28 cellular contexts compared by ENCODE assay signal in the genomic region with DNA sequence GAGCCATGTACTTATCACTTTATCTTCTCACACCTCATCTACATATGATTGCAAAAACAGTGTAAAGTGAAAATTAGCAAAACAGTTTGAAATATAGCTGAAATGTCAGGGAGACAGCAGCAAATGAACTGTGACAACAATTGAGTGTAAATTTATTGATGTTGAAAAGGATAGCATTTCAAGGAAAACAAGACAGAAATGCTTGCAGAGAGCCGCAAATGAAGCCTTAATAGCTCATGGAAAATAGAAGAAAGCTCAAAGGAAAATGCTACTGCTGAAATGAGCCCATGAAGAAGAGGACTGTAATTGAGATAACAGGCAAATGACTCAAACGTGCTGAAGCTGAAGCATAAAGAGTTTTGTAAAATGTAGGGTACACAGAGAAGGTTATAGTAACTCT.
"Had no signal": no experiment of that assay in that cellular context is flagged by ENCODE, and none has a peak within 500 bp of the region (broad histone marks: within the 10 kb centered on the region; RNA-seq: fewer than 3 reads in every experiment).

No MANE protein-coding gene starts in this region.

- H3K27me3 ChIP-seq: neural progenitor cell, pancreas, right lobe of liver, sigmoid colon, stomach, thyroid gland, tibial nerve, upper lobe of left lung, vagina had no signal

- ATAC-seq: naive thymus-derived CD4-positive, alpha-beta T cell; natural killer cell; pancreas; psoas muscle; right cardiac atrium; right lobe of liver; stimulated activated effector memory CD8-positive, alpha-beta T cell treated with anti-CD3 and anti-CD28 coated beads, Interleukin-12 subunit alpha, Interleukin-12 subunit beta, amount 100 ng/mL, for 72 hours; stimulated activated naive B cell treated with anti-CD40 and anti-IgM and Interleukin-4, amounts not matched to agents 10 μg/mL and 1 μg/mL and 100 μg/mL, for 72 hours had no signal

- H3K4me2 ChIP-seq: neural progenitor cell had no signal

- H3K36me3 Mint-ChIP-seq: naive thymus-derived CD4-positive, alpha-beta T cell; natural killer cell; neural progenitor cell; stimulated activated effector memory CD8-positive, alpha-beta T cell treated with anti-CD3 and anti-CD28 coated beads, Interleukin-12 subunit alpha, Interleukin-12 subunit beta, amount 100 ng/mL, for 72 hours; stimulated activated naive B cell treated with anti-CD40 and anti-IgM and Interleukin-4, amounts not matched to agents 10 μg/mL and 1 μg/mL and 100 μg/mL, for 72 hours had no signal

- H3K4me1 ChIP-seq: neural progenitor cell, pancreas, psoas muscle, right lobe of liver, sigmoid colon, stomach, thyroid gland, tibial nerve, upper lobe of left lung, vagina had no signal

- H3K9ac ChIP-seq: neural progenitor cell had no signal

- H3K9me3 Mint-ChIP-seq: natural killer cell, nephron, neural progenitor cell had no signal

- H3K9me3 ChIP-seq: pancreas, psoas muscle, right lobe of liver, sigmoid colon, stomach, thoracic aorta, thyroid gland, tibial nerve, upper lobe of left lung, vagina had no signal

- H3K4me3 ChIP-seq: neural progenitor cell, pancreas, psoas muscle, right lobe of liver, sigmoid colon, stomach, thoracic aorta, thyroid gland, tibial nerve, upper lobe of left lung, vagina had no signal

- H3K36me3 ChIP-seq: neural progenitor cell, pancreas, right lobe of liver, sigmoid colon, stomach, thoracic aorta, thyroid gland, tibial nerve, upper lobe of left lung, vagina had no signal

- H3K27me3 Mint-ChIP-seq: naive thymus-derived CD4-positive, alpha-beta T cell; progenitor cell of endocrine pancreas; stimulated activated naive B cell treated with anti-CD40 and anti-IgM and Interleukin-4, amounts not matched to agents 10 μg/mL and 1 μg/mL and 100 μg/mL, for 72 hours; stimulated activated naive CD8-positive, alpha-beta T cell treated with anti-CD3 and anti-CD28 coated beads, Interleukin-15, Interleukin-2, amounts not matched to agents 100 ng/mL and 50 ng/mL, for 24 hours had no signal

- H3K4me3 Mint-ChIP-seq: naive thymus-derived CD4-positive, alpha-beta T cell; natural killer cell; nephron; neural progenitor cell; stimulated activated effector memory CD8-positive, alpha-beta T cell treated with anti-CD3 and anti-CD28 coated beads, Interleukin-12 subunit alpha, Interleukin-12 subunit beta, amount 100 ng/mL, for 72 hours; stimulated activated naive B cell treated with anti-CD40 and anti-IgM and Interleukin-4, amounts not matched to agents 10 μg/mL and 1 μg/mL and 100 μg/mL, for 72 hours; stimulated activated naive CD8-positive, alpha-beta T cell treated with anti-CD3 and anti-CD28 coated beads, Interleukin-15, Interleukin-2, amounts not matched to agents 100 ng/mL and 50 ng/mL, for 24 hours had no signal

- DNase-seq: naive thymus-derived CD4-positive, alpha-beta T cell; natural killer cell; occipital lobe; pancreas; psoas muscle; right cardiac atrium; right lobe of liver; sigmoid colon; small intestine; stimulated activated CD4-positive, alpha-beta T cell treated with anti-CD3 and anti-CD28 coated beads, Interleukin-15, amount 100 ng/mL, for 24 hours; stimulated activated CD4-positive, alpha-beta T cell treated with anti-CD3 and anti-CD28 coated beads, Interleukin-2, amount 100 ng/mL, for 24 hours; stimulated activated CD4-positive, alpha-beta T cell treated with anti-CD3 and anti-CD28 coated beads, Interleukin-2, amount 100 ng/mL, for 48 hours; stimulated activated CD4-positive, alpha-beta T cell treated with anti-CD3 and anti-CD28 coated beads, Interleukin-4, amount 100 ng/mL, for 24 hours; stimulated activated naive B cell treated with anti-CD40 and anti-IgM and Interleukin-4, amounts not matched to agents 10 μg/mL and 1 μg/mL and 100 μg/mL, for 72 hours; stimulated activated naive CD4-positive, alpha-beta T cell treated with Interleukin-2 at 50 U/mL for 16 hours; stomach; thyroid gland; trophoblast cell; upper lobe of left lung had no signal

- H3K4me1 Mint-ChIP-seq: naive thymus-derived CD4-positive, alpha-beta T cell; natural killer cell; nephron; neural progenitor cell; stimulated activated effector memory CD8-positive, alpha-beta T cell treated with anti-CD3 and anti-CD28 coated beads, Interleukin-12 subunit alpha, Interleukin-12 subunit beta, amount 100 ng/mL, for 72 hours; stimulated activated naive B cell treated with anti-CD40 and anti-IgM and Interleukin-4, amounts not matched to agents 10 μg/mL and 1 μg/mL and 100 μg/mL, for 72 hours had no signal

- H3K27ac Mint-ChIP-seq: naive thymus-derived CD4-positive, alpha-beta T cell; natural killer cell; nephron; neural progenitor cell; progenitor cell of endocrine pancreas; stimulated activated effector memory CD8-positive, alpha-beta T cell treated with anti-CD3 and anti-CD28 coated beads, Interleukin-12 subunit alpha, Interleukin-12 subunit beta, amount 100 ng/mL, for 72 hours; stimulated activated naive B cell treated with anti-CD40 and anti-IgM and Interleukin-4, amounts not matched to agents 10 μg/mL and 1 μg/mL and 100 μg/mL, for 72 hours; stimulated activated naive CD8-positive, alpha-beta T cell treated with anti-CD3 and anti-CD28 coated beads, Interleukin-15, Interleukin-2, amounts not matched to agents 100 ng/mL and 50 ng/mL, for 24 hours had no signal

- FAIRE-seq: pancreas, small intestine, urothelium cell line had no signal

- H2AFZ ChIP-seq: neural progenitor cell had no signal

- H3K27ac ChIP-seq: neural progenitor cell, pancreas, psoas muscle, right lobe of liver, sigmoid colon, stomach, thoracic aorta, thyroid gland, tibial nerve, upper lobe of left lung, vagina had no signal
